1 cellular context compared by ENCODE assay signal in genomic region chr5:39266442-39266841, GRCh38.
TF ChIP-seq lines count a peak whose summit lies in the region.

No MANE protein-coding gene starts in this region.

TF ChIP-seq in K562, 482 proteins besides CTCF, POLR2A, EP300 and RAD21 (continued from another document):
- TF ChIP-seq JUND (IDR thresholded peaks at IDR 0.05; ENCODE audit: borderline replicate concordance, low read depth, low read length) = peak; percentile 52; the same call in 1 of the 2 replicates
- TF ChIP-seq JUND (tag; IDR thresholded peaks at IDR 0.05; ENCODE audit: borderline replicate concordance, low read depth, low read length) = peak; percentile 53; the same call in 1 of the 3 replicates
- TF ChIP-seq MAFF (IDR thresholded peaks at IDR 0.05; ENCODE audit: low read length) = peak; percentile 62; the same call in 1 of the 2 replicates
- TF ChIP-seq ETV5 (CRISPR knock-in tag; IDR thresholded peaks at IDR 0.05; ENCODE audit: low read depth) = 0 out of 2 replicates have a peak, but pooled peaks have one; percentile 46
- no peak for TF ChIP-seq TOE1 (IDR thresholded peaks at IDR 0.05; ENCODE audit: borderline replicate concordance)
- no peak for TF ChIP-seq TOE1 (CRISPR knock-in tag; IDR thresholded peaks at IDR 0.05; ENCODE audit: borderline replicate concordance, low read depth)
- 0 out of 4 replicates have a peak, but pooled peaks of 1 of the 2 experiments have one; percentile 28 for TF ChIP-seq TRIM24 (IDR thresholded peaks at IDR 0.05)
